ENCODE assay signal across 19 cellular contexts in genomic region chr15:92392462-92392861, GRCh38. TPM values are rescaled to one million over a fixed set of nuclear protein-coding genes. Genes with fewer than 3 reads are reported as not detected.
DNase-seq lines count a peak whose midpoint lies in the region; ATAC-seq and TF ChIP-seq lines count a peak whose summit lies in the region.
"Had no signal": no experiment of that assay in that cellular context is flagged by ENCODE, and none has a peak within 500 bp of the region (broad histone marks: within the 10 kb centered on the region; RNA-seq: fewer than 3 reads in every experiment).

No MANE protein-coding gene starts in this region.

- peaks cover 21 to 25% of the 10 kb centered on the region in 2 experiments for H3K4me1 Mint-ChIP-seq in H9
- H3K4me1 Mint-ChIP-seq in chondrocyte (ENCODE audit: low read depth): peaks cover 18% of the 10 kb centered on the region
- peaks cover 17% of the 10 kb centered on the region for H3K4me1 Mint-ChIP-seq in progenitor cell of endocrine pancreas (ENCODE audit: low read depth)

- intact Hi-C loops in posterior cingulate gyrus (cut with DNase I): no loop called here
- intact Hi-C loops in stomach (cut with DNase I; ENCODE audit: low total_unique reads): no loop called here

- peaks cover 4% of the 10 kb centered on the region; the same call in 1 of the 2 replicates for H3K4me1 ChIP-seq in H9 (ENCODE audit: insufficient read depth, low read length)
- H3K4me1 ChIP-seq in stomach: peaks cover 17 to 24% (median 19%) of the 10 kb centered on the region in 4 donors
- H3K4me1 ChIP-seq: SJCRH30 had no signal

- WGBS in H9 (ENCODE audit: extremely low coverage, insufficient read length, low lambda C conversion rate): no CpG with 5 or more reads among the region's 7 CpGs
- 9 to 22% (median 11%) methylated on average over 7 of the region's 7 CpGs for WGBS in stomach, 5 donors

- H2BK5ac ChIP-seq in H9 (ENCODE audit: insufficient read length, low read length): no peak overlapping the region

- H4K5ac ChIP-seq in H9 (ENCODE audit: insufficient read length, low read depth, low read length): no peak overlapping the region

- H3K4me3 Mint-ChIP-seq in H9 (peak overlapping the region; percentile 72 to 88), chondrocyte (ENCODE audit: unreplicated experiment) (peak overlapping the region; percentile 77), progenitor cell of endocrine pancreas (ENCODE audit: low read depth) (peak overlapping the region; percentile 86)
- H3K4me3 Mint-ChIP-seq: activated CD8-positive, alpha-beta T cell treated with anti-CD3 and anti-CD28 coated beads, Interleukin-2, amount 10 ng/mL, durations not matched to agents 7 days and 5 days had no signal

- no peaks in the 10 kb centered on the region for H4K20me1 ChIP-seq in H9 (ENCODE audit: control insufficient read depth, insufficient read depth, insufficient read length)

- no peaks in the 10 kb centered on the region for H3K79me1 ChIP-seq in H9 (ENCODE audit: insufficient read depth, low read depth, low read length, poor library complexity, severe bottlenecking)

- H3K9ac ChIP-seq in H9 (ENCODE audit: extremely low read depth, insufficient read length, low read length): no peak overlapping the region

- no peak for TF ChIP-seq EP300 in stomach (IDR thresholded peaks at IDR 0.05)

- H3K4me2 ChIP-seq in H9 (ENCODE audit: insufficient read depth, insufficient read length, low read length): peak overlapping the region; percentile 72

- H3K27me3 ChIP-seq in H9 (ENCODE audit: insufficient read depth, low read length): peaks cover 19% of the 10 kb centered on the region
- H3K27me3 ChIP-seq in stomach: peaks cover 12 to 96% (median 60%) of the 10 kb centered on the region in 3 donors

- H2AFZ ChIP-seq in H9 (ENCODE audit: low read length): no peak overlapping the region

- H2AK5ac ChIP-seq in H9 (ENCODE audit: insufficient read length, low read length): no peak overlapping the region

- H3K23me2 ChIP-seq in H9 (ENCODE audit: insufficient read length, low read depth, low read length, poor library complexity, severe bottlenecking): peaks cover 14% of the 10 kb centered on the region

- H3K4me3 ChIP-seq in stomach: no peak overlapping the region
- H3K4me3 ChIP-seq: K562, right atrium auricular region, SJCRH30, thoracic aorta had no signal

- H3K23ac ChIP-seq in H9 (ENCODE audit: insufficient read length, low read depth, low read length): no peak overlapping the region

- H4K8ac ChIP-seq in H9 (replicated peaks; ENCODE audit: insufficient read length, low read depth, low read length): no peak overlapping the region

- H3K14ac ChIP-seq in H9 (ENCODE audit: insufficient read depth, low read length): no peak overlapping the region

- TF ChIP-seq CTCF in H9 (conservative IDR thresholded peaks at IDR 0.05) (no peak), chondrocyte (IDR thresholded peaks at IDR 0.05) (no peak), progenitor cell of endocrine pancreas (IDR thresholded peaks at IDR 0.05; ENCODE audit: unreplicated experiment) (no peak), stomach (IDR thresholded peaks at IDR 0.05) (no peak)

- TF ChIP-seq POLR2A in stomach (IDR thresholded peaks at IDR 0.05): no peak

- H2BK12ac ChIP-seq in H9 (ENCODE audit: insufficient read length, low read depth, low read length): no peak overlapping the region

- H3K36me3 Mint-ChIP-seq in H9 (ENCODE audit: insufficient read depth in 1 of 3, low read depth in 3 of 3): peaks cover 0 to 5% (median 2%) of the 10 kb centered on the region in 3 experiments; a peak in 4 of 7 replicates
- H3K36me3 Mint-ChIP-seq in chondrocyte (ENCODE audit: low read depth): no peaks in the 10 kb centered on the region
- peaks cover 2% of the 10 kb centered on the region for H3K36me3 Mint-ChIP-seq in progenitor cell of endocrine pancreas (ENCODE audit: insufficient read depth)
- H3K36me3 Mint-ChIP-seq: T-cell had no signal

- no peak overlapping the region for H3K27ac ChIP-seq in H9 (ENCODE audit: insufficient read length, low read depth, low read length)
- H3K27ac ChIP-seq in stomach: no peak overlapping the region
- H3K27ac ChIP-seq: gastrocnemius medialis, right atrium auricular region, SJCRH30, thoracic aorta had no signal

- no peak overlapping the region for H3T11ph ChIP-seq in H9 (ENCODE audit: low read length)

- ATAC-seq in GM18861 (IDR thresholded peaks at IDR 0.05; ENCODE audit: unreplicated experiment): no peak
- ATAC-seq: activated CD8-positive, alpha-beta T cell treated with anti-CD3 and anti-CD28 coated beads, Interleukin-2, amount 10 ng/mL, durations not matched to agents 7 days and 5 days; T-cell had no signal

- no peaks in the 10 kb centered on the region for H3K36me3 ChIP-seq in stomach
- H3K36me3 ChIP-seq: gastrocnemius medialis, right atrium auricular region, SJCRH30, thoracic aorta had no signal

- no peaks in the 10 kb centered on the region; a peak in 1 of 5 replicates for H3K9me3 Mint-ChIP-seq in H9
- H3K9me3 Mint-ChIP-seq in chondrocyte (ENCODE audit: low read depth): no peaks in the 10 kb centered on the region
- H3K9me3 Mint-ChIP-seq in progenitor cell of endocrine pancreas (ENCODE audit: low read depth): no peaks in the 10 kb centered on the region
- H3K9me3 Mint-ChIP-seq: T-cell had no signal

- DNase-seq in H9 (peak; percentile 66), chondrocyte (ENCODE audit: low spot score) (no peak), iPS-NIHi11 (ENCODE audit: low spot score) (peak; percentile 47), progenitor cell of endocrine pancreas (ENCODE audit: low spot score, unreplicated experiment) (no peak), posterior cingulate gyrus (no peak), stomach (no peak)
- DNase-seq: activated CD4-positive, alpha-beta T cell treated with anti-CD3 and anti-CD28 coated beads for 1 hour; activated CD8-positive, alpha-beta T cell treated with anti-CD3 and anti-CD28 coated beads, Interleukin-2, amount 10 ng/mL, durations not matched to agents 7 days and 5 days; gastrocnemius medialis; NCI-H1436 treated with DMSO at 0.1 percent for 48 hours; SJCRH30; stimulated activated CD4-positive, alpha-beta T cell treated with anti-CD3 and anti-CD28 coated beads, Interleukin-4, amount 100 ng/mL, for 4 hours; stimulated activated naive CD4-positive, alpha-beta T cell treated with Interleukin-2 at 50 U/mL for 16 hours; T-cell had no signal

- no peak overlapping the region for H3K4ac ChIP-seq in H9 (ENCODE audit: low read depth, low read length)

- H3K27me3 Mint-ChIP-seq in H9 (ENCODE audit: low read depth): peaks cover 95% of the 10 kb centered on the region
- H3K27me3 Mint-ChIP-seq in chondrocyte (ENCODE audit: low read depth): peaks cover 64% of the 10 kb centered on the region
- H3K27me3 Mint-ChIP-seq in progenitor cell of endocrine pancreas: peaks cover 47% of the 10 kb centered on the region

- no peak overlapping the region for H2BK20ac ChIP-seq in H9 (ENCODE audit: low read depth, low read length, poor library complexity, severe bottlenecking)

- H2BK15ac ChIP-seq in H9 (ENCODE audit: low read depth, low read length): no peak overlapping the region

- H3K79me2 ChIP-seq in H9 (ENCODE audit: insufficient read depth, low read length): no peaks in the 10 kb centered on the region

- no peak overlapping the region for H3K27ac Mint-ChIP-seq in H9
- no peak overlapping the region for H3K27ac Mint-ChIP-seq in chondrocyte (ENCODE audit: unreplicated experiment)
- no peak overlapping the region for H3K27ac Mint-ChIP-seq in progenitor cell of endocrine pancreas
- H3K27ac Mint-ChIP-seq: activated CD8-positive, alpha-beta T cell treated with anti-CD3 and anti-CD28 coated beads, Interleukin-2, amount 10 ng/mL, durations not matched to agents 7 days and 5 days; T-cell had no signal

- H3K18ac ChIP-seq in H9 (ENCODE audit: insufficient read length, low read depth, low read length): no peak overlapping the region

- no peak overlapping the region for H3K56ac ChIP-seq in H9 (ENCODE audit: insufficient read length, low read depth, low read length)

- H4K91ac ChIP-seq in H9 (ENCODE audit: insufficient read length, low read depth, low read length): no peak overlapping the region

- no peaks in the 10 kb centered on the region for H3K9me3 ChIP-seq in H9 (ENCODE audit: control insufficient read depth, low read depth, low read length)
- H3K9me3 ChIP-seq in stomach: no peaks in the 10 kb centered on the region
- H3K9me3 ChIP-seq: gastrocnemius medialis, right atrium auricular region, SJCRH30, thoracic aorta had no signal

- no peak overlapping the region for H2BK120ac ChIP-seq in H9 (ENCODE audit: low read depth, low read length, poor library complexity, severe bottlenecking)

RNA-seq across cellular contexts. Expression of gene ST8SIA2, which starts 1.2 kb away (rescaled TPM):
- total RNA-seq in H9 (2021) (1.8 and 3.2 TPM in 2 replicates), chondrocyte (2.4 to 6.2 TPM (median 4.5 TPM) in 3 replicates), progenitor cell of endocrine pancreas (19.0 and 19.7 TPM in 2 replicates), stomach (1 to 10 TPM in 1 of 5 donors, not detected in 4; 1.1 TPM)
- not detected for polyA plus RNA-seq in stomach
- total RNA-seq: activated CD8-positive, alpha-beta T cell treated with anti-CD3 and anti-CD28 coated beads, Interleukin-2, amount 10 ng/mL, durations not matched to agents 7 days and 5 days; gastrocnemius medialis; K562; omental fat pad; T-cell; thoracic aorta had no signal
- polyA plus RNA-seq: K562 had no signal

Comparison
In these comparisons a context has a peak if more than half of its experiments do, and no peak if none do; other contexts are left out.
1. DNase-seq: peak in H9 (single experiment) and iPS-NIHi11 (single experiment); none in chondrocyte (single experiment), progenitor cell of endocrine pancreas (single experiment), posterior cingulate gyrus (0 of 10) and stomach (single experiment).
2. Peak in every context shown above with its lines, with median percentiles within 50 percentile points of each other: H3K4me3 Mint-ChIP-seq.